8 cellular contexts compared by ENCODE assay signal in genomic region chr9:132411091-132411508, GRCh38. TPM values are rescaled to one million over a fixed set of nuclear protein-coding genes. Genes with fewer than 3 reads are reported as not detected.
DNase-seq lines count a peak whose midpoint lies in the region; ATAC-seq and TF ChIP-seq lines count a peak whose summit lies in the region.

No MANE protein-coding gene starts in this region.

- H3K36me3 Mint-ChIP-seq in T-helper 1 cell treated with Interleukin-12 subunit alpha and Interleukin-12 subunit beta and Interleukin-4 antibody, amounts not matched to agents 30 μg/mL and 1 μg/mL, for 36 hours (ENCODE audit: low read depth): no peaks in the 10 kb centered on the region

- CTCF ChIA-PET in GM10248 (lab: Yijun Ruan, JAX): interaction anchor here (0.7 to 1.9 kb wide), 4 partner anchors 12 to 611 kb away, joined by 3 to 4 read pairs (median 3); no protein-coding TSS in a partner anchor

- H3K27ac ChIP-seq in ascending aorta (no peak overlapping the region), iPS-18a (ENCODE audit: low read length) (no peak overlapping the region)

- H3K4me1 Mint-ChIP-seq in T-helper 1 cell treated with Interleukin-12 subunit alpha and Interleukin-12 subunit beta and Interleukin-4 antibody, amounts not matched to agents 30 μg/mL and 1 μg/mL, for 36 hours (ENCODE audit: low read depth): peaks cover 15% of the 10 kb centered on the region

- intact Hi-C loops in ascending aorta (cut with DNase I): loop anchor here (2.0 kb wide), 1 partner anchor 390 kb away; no protein-coding TSS in a partner anchor

- H3K4me3 Mint-ChIP-seq in T-helper 1 cell treated with Interleukin-12 subunit alpha and Interleukin-12 subunit beta and Interleukin-4 antibody, amounts not matched to agents 30 μg/mL and 1 μg/mL, for 36 hours: peak overlapping the region; percentile 50

- H3K9me3 ChIP-seq in ascending aorta (no peaks in the 10 kb centered on the region), iPS-18a (ENCODE audit: control insufficient read depth, low read depth, low read length) (no peaks in the 10 kb centered on the region)

- DNase-seq in GM10248 (ENCODE audit: extremely low spot score) (peak; percentile 75), ascending aorta (ENCODE audit: low spot score in 2 of 2) (peak in 1 of 2 donors; percentile 64), foreskin melanocyte (no peak)
- peak; percentile 49 to 57 for DNase-seq in stimulated activated CD4-positive, alpha-beta T cell treated with anti-CD3 and anti-CD28 coated beads, Interleukin-1b, Interleukin-23, amount 100 ng/mL, for 4 hours (ENCODE audit: low read depth in 2 of 2)

- ATAC-seq in HG03520 (IDR thresholded peaks at IDR 0.05; ENCODE audit: unreplicated experiment): no peak

- H3K36me3 ChIP-seq in ascending aorta: no peaks in the 10 kb centered on the region
- H3K36me3 ChIP-seq in iPS-18a (ENCODE audit: control insufficient read depth, low read depth, low read length): no peaks in the 10 kb centered on the region

- H3K27ac Mint-ChIP-seq in T-helper 1 cell treated with Interleukin-12 subunit alpha and Interleukin-12 subunit beta and Interleukin-4 antibody, amounts not matched to agents 30 μg/mL and 1 μg/mL, for 36 hours: no peak overlapping the region

- TF ChIP-seq CTCF in GM10248 (IDR thresholded peaks at IDR 0.05; ENCODE audit: control extremely low read depth, extremely low read depth, low read depth, missing control alignments) (peak; percentile 86), LNCAP (IDR thresholded peaks at IDR 0.05) (peak; percentile 61), ascending aorta (IDR thresholded peaks at IDR 0.05) (peak in 2 of 3 experiments; percentile 32 to 55)

- H3K4me3 ChIP-seq in ascending aorta (peak overlapping the region; percentile 59 to 72), iPS-18a (ENCODE audit: low read length) (peak overlapping the region; percentile 62)

- H3K9ac ChIP-seq in iPS-18a (ENCODE audit: low read length): no peak overlapping the region

- H3K27me3 ChIP-seq in ascending aorta: peaks cover 8% of the 10 kb centered on the region
- peaks cover 79% of the 10 kb centered on the region for H3K27me3 ChIP-seq in iPS-18a (ENCODE audit: control insufficient read depth, insufficient read depth, low read length)

- POLR2A ChIA-PET in GM10248 (lab: Yijun Ruan, JAX): no interaction called here

- H3K9me3 Mint-ChIP-seq in T-helper 1 cell treated with Interleukin-12 subunit alpha and Interleukin-12 subunit beta and Interleukin-4 antibody, amounts not matched to agents 30 μg/mL and 1 μg/mL, for 36 hours: no peaks in the 10 kb centered on the region

- H3K4me1 ChIP-seq in ascending aorta (peaks cover 9 to 12% of the 10 kb centered on the region in 2 donors), iPS-18a (ENCODE audit: control insufficient read depth, low read depth, low read length) (peaks cover 20% of the 10 kb centered on the region)

- peaks cover 72% of the 10 kb centered on the region for H3K27me3 Mint-ChIP-seq in T-helper 1 cell treated with Interleukin-12 subunit alpha and Interleukin-12 subunit beta and Interleukin-4 antibody, amounts not matched to agents 30 μg/mL and 1 μg/mL, for 36 hours (ENCODE audit: low read depth)

RNA-seq across cellular contexts. Expression of gene CFAP77, which starts 1.1 kb away (rescaled TPM):
- not detected for total RNA-seq in ascending aorta

RNA-seq across cellular contexts. Expression of gene TTF1, which starts 4.5 kb away (rescaled TPM):
- 2.3 TPM for total RNA-seq in ascending aorta

RNA-seq across cellular contexts. Expression of gene SETX, which starts 56.3 kb away (rescaled TPM):
- 31.2 TPM for total RNA-seq in ascending aorta
